In the genomic region with DNA sequence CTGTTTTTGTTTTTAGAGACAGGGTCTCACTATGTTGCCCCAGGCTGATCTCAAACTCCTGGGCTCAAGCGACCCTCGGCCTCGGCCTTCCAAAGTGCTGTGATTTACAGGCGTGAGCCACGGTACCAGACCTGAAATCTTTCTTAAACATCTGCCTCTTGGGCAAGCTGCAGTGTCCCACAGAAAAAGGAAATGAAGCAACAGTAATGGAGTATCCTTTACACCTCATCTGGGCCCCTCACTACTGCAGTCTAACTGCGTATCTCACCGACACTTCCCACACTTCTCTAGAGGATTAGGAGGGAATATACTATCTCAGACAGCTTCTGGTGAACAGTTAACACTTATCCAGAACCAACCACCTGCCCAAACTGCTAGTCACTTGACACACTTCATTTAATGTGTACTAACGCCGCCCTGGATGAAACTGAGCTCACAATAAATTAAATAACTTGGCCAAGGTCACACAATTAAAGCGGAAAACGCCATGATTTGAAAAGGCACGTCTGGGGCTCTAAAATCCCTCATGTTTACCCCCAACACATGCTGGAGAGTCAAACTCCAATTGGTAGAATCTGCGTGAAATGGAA, we compare ENCODE assay signal across 8 cellular contexts. TPM values are rescaled to one million over a fixed set of nuclear protein-coding genes. Genes with fewer than 3 reads are reported as not detected.
DNase-seq lines count a peak whose midpoint lies in the region; ATAC-seq and TF ChIP-seq lines count a peak whose summit lies in the region.

No MANE protein-coding gene starts in this region.

- H3K9ac ChIP-seq in OCI-LY1 (ENCODE audit: low read length), result peak overlapping the region; percentile 87
- peak overlapping the region; percentile 96 to 99 for H3K9ac ChIP-seq in mucosa of rectum (ENCODE audit: low read depth in 1 of 2, low read length in 2 of 2)

- peaks cover 32% of the 10 kb centered on the region for H3K4me1 ChIP-seq in OCI-LY1 (ENCODE audit: insufficient read depth, low read length, severe bottlenecking)
- peaks cover 21 to 24% of the 10 kb centered on the region in 2 donors for H3K4me1 ChIP-seq in mucosa of rectum (ENCODE audit: control insufficient read depth in 2 of 2, insufficient read depth in 2 of 2, low read length in 2 of 2)

- peak overlapping the region; percentile 74 for H3K4me2 ChIP-seq in OCI-LY1 (ENCODE audit: low read length)

- no peaks in the 10 kb centered on the region for H3F3A ChIP-seq in OCI-LY1 (ENCODE audit: insufficient read depth, low read length)

- H3K27ac ChIP-seq in OCI-LY1 (ENCODE audit: low read depth, low read length, poor library complexity, severe bottlenecking) (peak overlapping the region; percentile 25), mucosa of rectum (ENCODE audit: low read depth in 2 of 2, low read length in 2 of 2) (peak overlapping the region; percentile 20 to 99)

- H3K9me3 Mint-ChIP-seq in central memory CD8-positive, alpha-beta T cell, result no peaks in the 10 kb centered on the region

- H3K27ac Mint-ChIP-seq in central memory CD8-positive, alpha-beta T cell (ENCODE audit: low read depth), result peak overlapping the region; percentile 85

- peak overlapping the region; percentile 79 for H3K4me3 Mint-ChIP-seq in central memory CD8-positive, alpha-beta T cell

- no peaks in the 10 kb centered on the region for H3K9me3 ChIP-seq in OCI-LY1 (ENCODE audit: low read length)
- no peaks in the 10 kb centered on the region for H3K9me3 ChIP-seq in mucosa of rectum (ENCODE audit: control insufficient read depth in 2 of 2, low read length in 2 of 2)

- H3K4me3 ChIP-seq in OCI-LY1 (ENCODE audit: low read depth, low read length, poor library complexity, severe bottlenecking), result peak overlapping the region; percentile 87
- H3K4me3 ChIP-seq in mucosa of rectum (ENCODE audit: low read length in 2 of 2), result peak overlapping the region; percentile 92 to 98

- TF ChIP-seq CTCF in OCI-LY1 (IDR thresholded peaks at IDR 0.05; ENCODE audit: low read length), result no peak

- no peaks in the 10 kb centered on the region for H4K20me1 ChIP-seq in OCI-LY1 (ENCODE audit: insufficient read depth, low read length)

- DNase-seq in DMS 273 (lab: John Stamatoyannopoulos, UW; ENCODE audit: unreplicated experiment) (peak; percentile 67), DMS 273 treated with DMSO at 0.1 percent for 48 hours (lab: John Stamatoyannopoulos, UW) (no peak), globus pallidus (ENCODE audit: low spot score) (no peak), left lobe of liver (ENCODE audit: low spot score) (no peak)
- no peak for DNase-seq in central memory CD8-positive, alpha-beta T cell (ENCODE audit: low spot score in 2 of 2)
- no peak for DNase-seq in activated CD4-positive, alpha-beta T cell treated with anti-CD3 and anti-CD28 coated beads for 4 hours

- H3K36me3 Mint-ChIP-seq in central memory CD8-positive, alpha-beta T cell (ENCODE audit: insufficient read depth), result peaks cover 15% of the 10 kb centered on the region

- H3K36me3 ChIP-seq in OCI-LY1 (ENCODE audit: insufficient read depth, low read length) (peaks cover 6% of the 10 kb centered on the region; the same call in 1 of the 2 replicates), mucosa of rectum (ENCODE audit: control insufficient read depth in 2 of 2, insufficient read depth in 2 of 2, low read length in 2 of 2) (peaks cover 0 to 3% of the 10 kb centered on the region in 2 donors)

- H2AFZ ChIP-seq in OCI-LY1 (ENCODE audit: low read length), result no peak overlapping the region

- H3K27me3 Mint-ChIP-seq in central memory CD8-positive, alpha-beta T cell, result no peaks in the 10 kb centered on the region

- H3K4me1 Mint-ChIP-seq in central memory CD8-positive, alpha-beta T cell, result peaks cover 53% of the 10 kb centered on the region

- H3K9me2 ChIP-seq in OCI-LY1 (ENCODE audit: low read depth, low read length), result no peaks in the 10 kb centered on the region

- no peaks in the 10 kb centered on the region for H3K27me3 ChIP-seq in OCI-LY1 (ENCODE audit: insufficient read depth, low read length)
- no peaks in the 10 kb centered on the region for H3K27me3 ChIP-seq in mucosa of rectum (ENCODE audit: control insufficient read depth in 2 of 2, insufficient read depth in 2 of 2, low read length in 2 of 2)

- peaks cover 57% of the 10 kb centered on the region for H3K79me2 ChIP-seq in OCI-LY1 (ENCODE audit: insufficient read depth, low read length)

- no peak for ATAC-seq in central memory CD8-positive, alpha-beta T cell (replicated peaks; ENCODE audit: extremely low read depth, poor library complexity, severe bottlenecking)
- no peak for ATAC-seq in left lobe of liver

RNA-seq across cellular contexts. Expression of a gene that starts 1.0 kb away (rescaled TPM):
- total RNA-seq in left lobe of liver, result 38.5 TPM
